Comparison of ENCODE assay signal across 2 cellular contexts in genomic region chr12:116595672-116596071, GRCh38.
TF ChIP-seq lines count a peak whose summit lies in the region.

No MANE protein-coding gene starts in this region.

TF ChIP-seq in HEK293, 187 proteins besides CTCF, POLR2A, EP300 and RAD21 (continues in another document):
- TF ChIP-seq ZNF777 (tag by site-specific recombination; IDR thresholded peaks at IDR 0.05; ENCODE audit: borderline replicate concordance) (no peak), ZNF660 (tag by site-specific recombination; IDR thresholded peaks at IDR 0.05) (no peak), ZNF48 (tag by site-specific recombination; IDR thresholded peaks at IDR 0.05) (no peak), ZBTB17 (tag by site-specific recombination; IDR thresholded peaks at IDR 0.05) (peak; percentile 100), ZNF747 (tag by site-specific recombination; IDR thresholded peaks at IDR 0.05) (no peak), KLF9 (tag by site-specific recombination; IDR thresholded peaks at IDR 0.05; ENCODE audit: low read depth) (no peak), ZNF394 (tag by site-specific recombination; IDR thresholded peaks at IDR 0.05; ENCODE audit: borderline replicate concordance) (no peak), ZNF560 (tag by site-specific recombination; IDR thresholded peaks at IDR 0.05; ENCODE audit: borderline replicate concordance) (no peak), ZNF248 (tag by site-specific recombination; IDR thresholded peaks at IDR 0.05) (0 out of 2 replicates have a peak, but pooled peaks have one; percentile 24), OSR2 (tag by site-specific recombination; IDR thresholded peaks at IDR 0.05) (no peak; the same call in 1 of the 2 replicates), EGR2 (tag by site-specific recombination; IDR thresholded peaks at IDR 0.05; ENCODE audit: low read depth) (peak; percentile 13; the same call in 1 of the 2 replicates), ZFHX2 (tag by site-specific recombination; conservative IDR thresholded peaks at IDR 0.05) (0 out of 2 replicates have a peak, but pooled peaks have one; percentile 29), ZNF830 (tag by site-specific recombination; IDR thresholded peaks at IDR 0.05; ENCODE audit: low read depth) (no peak), TSHZ1 (tag by site-specific recombination; IDR thresholded peaks at IDR 0.05; ENCODE audit: borderline replicate concordance) (no peak), IKZF3 (tag by site-specific recombination; IDR thresholded peaks at IDR 0.05) (no peak), ZNF146 (tag by site-specific recombination; IDR thresholded peaks at IDR 0.05) (no peak), ZNF837 (tag by site-specific recombination; IDR thresholded peaks at IDR 0.05) (no peak), ZNF280C (tag by site-specific recombination; IDR thresholded peaks at IDR 0.05) (no peak), YY1 (tag by site-specific recombination; IDR thresholded peaks at IDR 0.05) (no peak), ZSCAN18 (tag by site-specific recombination; IDR thresholded peaks at IDR 0.05) (no peak), ZNF23 (tag by site-specific recombination; IDR thresholded peaks at IDR 0.05; ENCODE audit: borderline replicate concordance) (no peak), ZNF366 (tag by site-specific recombination; conservative IDR thresholded peaks at IDR 0.05) (peak; percentile 100), ZNF404 (tag by site-specific recombination; IDR thresholded peaks at IDR 0.05) (no peak), ZSCAN4 (tag by site-specific recombination; IDR thresholded peaks at IDR 0.05) (no peak)

TF ChIP-seq in H1, 55 proteins besides CTCF, POLR2A, EP300 and RAD21:
- TF ChIP-seq CEBPB (IDR thresholded peaks at IDR 0.05; ENCODE audit: low read depth, low read length), result no peak
- TF ChIP-seq CHD1 (IDR thresholded peaks at IDR 0.05; ENCODE audit: low read depth, low read length), result no peak
